In genomic region chr17:66983414-66984021, GRCh38 we compare ENCODE assay signal across 2 cellular contexts.
TF ChIP-seq lines count a peak whose summit lies in the region.

No MANE protein-coding gene starts in this region.

TF ChIP-seq in HCT116, 20 proteins besides CTCF, POLR2A, EP300 and RAD21:
- TF ChIP-seq CEBPB (IDR thresholded peaks at IDR 0.05; ENCODE audit: low read depth), result no peak
- 0 out of 2 replicates have a peak, but pooled peaks have one; percentile 15 for TF ChIP-seq JUND (IDR thresholded peaks at IDR 0.05)
- peak; percentile 50 for TF ChIP-seq TCF7L2 (IDR thresholded peaks at IDR 0.05; ENCODE audit: borderline replicate concordance, extremely low read depth, insufficient read depth, insufficient read length)
- TF ChIP-seq SP1 (IDR thresholded peaks at IDR 0.05; ENCODE audit: low read depth), result 0 out of 2 replicates have a peak, but pooled peaks have one; percentile 17
- TF ChIP-seq, protein P1, sequence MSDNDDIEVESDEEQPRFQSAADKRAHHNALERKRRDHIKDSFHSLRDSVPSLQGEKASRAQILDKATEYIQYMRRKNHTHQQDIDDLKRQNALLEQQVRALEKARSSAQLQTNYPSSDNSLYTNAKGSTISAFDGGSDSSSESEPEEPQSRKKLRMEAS (IDR thresholded peaks at IDR 0.05), result peak; percentile 41; the same call in 1 of the 2 replicates
- no peak for TF ChIP-seq EZH2 (IDR thresholded peaks at IDR 0.05)

TF ChIP-seq in K562, 482 proteins besides CTCF, POLR2A, EP300 and RAD21:
- TF ChIP-seq RBM39 (optimal IDR thresholded peaks at IDR 0.05; ENCODE audit: low read depth, low read length), result no peak
- peak; percentile 72 for TF ChIP-seq CBX8 (IDR thresholded peaks at IDR 0.05; ENCODE audit: borderline replicate concordance, extremely low read depth, low read depth, low read length, poor library complexity, severe bottlenecking)
